ENCODE assay signal across 14 cellular contexts in genomic region chr3:123807820-123808219, GRCh38.
DNase-seq lines count a peak whose midpoint lies in the region; ATAC-seq, FAIRE-seq and TF ChIP-seq lines count a peak whose summit lies in the region.
"Had no signal": no experiment of that assay in that cellular context is flagged by ENCODE, and none has a peak within 500 bp of the region (broad histone marks: within the 10 kb centered on the region; RNA-seq: fewer than 3 reads in every experiment).

No MANE protein-coding gene starts in this region.

- RAD21 ChIA-PET in HCT116 (lab: Charles Lee; ENCODE audit: low non-redundant PET in 1 of 2, low total read pairs in 2 of 2, uncharacterized antibody in 2 of 2, unreplicated experiment in 2 of 2), result no interaction called here

- H3K9me3 Mint-ChIP-seq in activated T-cell treated with anti-CD3 and anti-CD28 coated beads, Interleukin-2, amount 50 U/mL, for 4 hours, result no peaks in the 10 kb centered on the region
- peaks cover 2% of the 10 kb centered on the region for H3K9me3 Mint-ChIP-seq in neural progenitor cell
- H3K9me3 Mint-ChIP-seq: T-helper 1 cell treated with Interleukin-12 subunit alpha and Interleukin-12 subunit beta and Interleukin-4 antibody, amounts not matched to agents 30 μg/mL and 1 μg/mL, for 36 hours had no signal

- no peaks in the 10 kb centered on the region for H3K36me3 Mint-ChIP-seq in activated T-cell treated with anti-CD3 and anti-CD28 coated beads, Interleukin-2, amount 50 U/mL, for 4 hours (ENCODE audit: insufficient read depth)
- H3K36me3 Mint-ChIP-seq in neural progenitor cell, result peaks cover 18% of the 10 kb centered on the region

- TF ChIP-seq RAD21 in HCT116 (IDR thresholded peaks at IDR 0.05; ENCODE audit: low read depth), result no peak

- H3K4me2 ChIP-seq in HCT116 (ENCODE audit: low read length) (peak overlapping the region; percentile 22; the same call in 1 of the 2 replicates), neural progenitor cell (no peak overlapping the region)

- H3K4me1 ChIP-seq in HCT116 (ENCODE audit: control insufficient read depth in 1 of 2, insufficient read depth in 2 of 2, low read length in 2 of 2) (peaks cover 10 to 13% of the 10 kb centered on the region in 2 experiments; a peak in 3 of 4 replicates), neural progenitor cell (no peaks in the 10 kb centered on the region)

- BruUV-seq in HCT116 (replicated peaks; lab: Mats Ljungman, UMichigan), result no TSS peak

- H3K27ac ChIP-seq in HCT116 (ENCODE audit: low read depth, low read length) (no peak overlapping the region), neural progenitor cell (no peak overlapping the region)
- H3K27ac ChIP-seq: C4-2B had no signal

- peaks cover 3% of the 10 kb centered on the region for H3K27me3 Mint-ChIP-seq in activated T-cell treated with anti-CD3 and anti-CD28 coated beads, Interleukin-2, amount 50 U/mL, for 4 hours (ENCODE audit: low read depth)
- peaks cover 4% of the 10 kb centered on the region for H3K27me3 Mint-ChIP-seq in neural progenitor cell (ENCODE audit: insufficient read depth, low read depth)

- no peak overlapping the region for H3K4me3 ChIP-seq in HCT116 (replicated peaks in 1 of 2; ENCODE audit: low read depth in 1 of 2, low read length in 2 of 2)
- H3K4me3 ChIP-seq in bronchial epithelial cell (ENCODE audit: low read depth, low read length), result no peak overlapping the region
- no peak overlapping the region for H3K4me3 ChIP-seq in neural progenitor cell

- no peaks in the 10 kb centered on the region for H3K9me2 ChIP-seq in HCT116 (ENCODE audit: insufficient read depth)

- no peak for DNase-seq in HCT116 (ENCODE audit: low read depth, low spot score)
- peak; percentile 2 for DNase-seq in NCI-H2227 (lab: John Stamatoyannopoulos, UW; ENCODE audit: unreplicated experiment)
- DNase-seq in bronchial epithelial cell (ENCODE audit: low read depth), result peak; percentile 86
- DNase-seq in mucosa of gallbladder (ENCODE audit: low spot score), result peak; percentile 59
- DNase-seq in activated T-cell treated with anti-CD3 and anti-CD28 coated beads, Interleukin-2, amount 50 U/mL, for 4 hours, result no peak
- DNase-seq in neural progenitor cell (ENCODE audit: low spot score), result no peak
- no peak for DNase-seq in COLO829 (ENCODE audit: low spot score)
- no peak for DNase-seq in RCC 7860 (ENCODE audit: low spot score)
- DNase-seq: activated effector memory CD4-positive, alpha-beta T cell treated with Interleukin-2 at 50 U/mL for 16 hours; GF-D8; hypothalamus; NCI-H1694 treated with DMSO at 0.1 percent for 48 hours had no signal

- H3K36me3 ChIP-seq in HCT116 (ENCODE audit: control insufficient read depth in 1 of 2, insufficient read depth in 2 of 2, low read length in 2 of 2) (no peaks in the 10 kb centered on the region), bronchial epithelial cell (ENCODE audit: control insufficient read depth, insufficient read depth, low read length) (no peaks in the 10 kb centered on the region), neural progenitor cell (no peaks in the 10 kb centered on the region)

- FAIRE-seq in bronchial epithelial cell (lab: Jason Lieb, UNC), result peak; percentile 58
- FAIRE-seq in RCC 7860 (lab: Jason Lieb, UNC), result no peak

- CTCF ChIA-PET in HCT116 (lab: Charles Lee), result no interaction called here

- intact Hi-C loops in HCT116 (cut with micrococcal nuclease), result no loop called here

- H3K4me1 Mint-ChIP-seq in activated T-cell treated with anti-CD3 and anti-CD28 coated beads, Interleukin-2, amount 50 U/mL, for 4 hours (ENCODE audit: low read depth), result no peaks in the 10 kb centered on the region
- H3K4me1 Mint-ChIP-seq in neural progenitor cell, result peaks cover 26% of the 10 kb centered on the region

- no peak for TF ChIP-seq POLR2A in HCT116 (IDR thresholded peaks at IDR 0.05; ENCODE audit: borderline replicate concordance, extremely low read depth, insufficient read depth, insufficient read length)

- POLR2A ChIA-PET in HCT116 (lab: Charles Lee), result no interaction called here

- H3K4me3 Mint-ChIP-seq in activated T-cell treated with anti-CD3 and anti-CD28 coated beads, Interleukin-2, amount 50 U/mL, for 4 hours, result no peak overlapping the region
- no peak overlapping the region for H3K4me3 Mint-ChIP-seq in neural progenitor cell
- H3K4me3 Mint-ChIP-seq: T-helper 1 cell treated with Interleukin-12 subunit alpha and Interleukin-12 subunit beta and Interleukin-4 antibody, amounts not matched to agents 30 μg/mL and 1 μg/mL, for 36 hours had no signal

- no peaks in the 10 kb centered on the region for H4K20me1 ChIP-seq in HCT116 (ENCODE audit: insufficient read depth)
- no peaks in the 10 kb centered on the region for H4K20me1 ChIP-seq in neural progenitor cell (ENCODE audit: low read depth)

- H3F3A ChIP-seq in neural progenitor cell (ENCODE audit: low read depth), result no peaks in the 10 kb centered on the region

- H3K27ac Mint-ChIP-seq in neural progenitor cell, result no peak overlapping the region
- H3K27ac Mint-ChIP-seq: T-helper 1 cell treated with Interleukin-12 subunit alpha and Interleukin-12 subunit beta and Interleukin-4 antibody, amounts not matched to agents 30 μg/mL and 1 μg/mL, for 36 hours had no signal

- no peak overlapping the region for H2AFZ ChIP-seq in HCT116 (ENCODE audit: low read depth, low read length, poor library complexity, severe bottlenecking)
- no peak overlapping the region for H2AFZ ChIP-seq in neural progenitor cell (replicated peaks)

- H3K9me3 ChIP-seq in HCT116 (ENCODE audit: control insufficient read depth in 1 of 2, insufficient read depth in 1 of 2, low read depth in 1 of 2, low read length in 2 of 2) (no peaks in the 10 kb centered on the region), neural progenitor cell (ENCODE audit: low read depth) (no peaks in the 10 kb centered on the region)

- H3K9ac ChIP-seq in HCT116 (ENCODE audit: low read length) (no peak overlapping the region), neural progenitor cell (no peak overlapping the region)

- no peak for TF ChIP-seq CTCF in HCT116 (IDR thresholded peaks at IDR 0.05 in 2 of 3, conservative IDR thresholded peaks at IDR 0.05 in 1 of 3; ENCODE audit: borderline replicate concordance in 1 of 3, insufficient read depth in 1 of 3, low read depth in 2 of 3, low read length in 2 of 3)
- TF ChIP-seq CTCF in bronchial epithelial cell (IDR thresholded peaks at IDR 0.05; ENCODE audit: insufficient read depth, low read length, severe bottlenecking), result no peak
- no peak for TF ChIP-seq CTCF in neural progenitor cell (IDR thresholded peaks at IDR 0.05)

- H3K27me3 ChIP-seq in HCT116 (ENCODE audit: insufficient read depth, low read length) (no peaks in the 10 kb centered on the region), bronchial epithelial cell (ENCODE audit: control insufficient read depth, insufficient read depth, low read length) (no peaks in the 10 kb centered on the region), neural progenitor cell (no peaks in the 10 kb centered on the region)

- ATAC-seq in HCT116, result peak; percentile 52
- ATAC-seq in activated T-cell treated with anti-CD3 and anti-CD28 coated beads, Interleukin-2, amount 50 U/mL, for 4 hours, result no peak

- H3K79me2 ChIP-seq in HCT116 (ENCODE audit: insufficient read depth, low read length) (no peaks in the 10 kb centered on the region), neural progenitor cell (ENCODE audit: low read depth) (no peaks in the 10 kb centered on the region)

TF ChIP-seq in HCT116, 20 proteins besides CTCF, POLR2A, EP300 and RAD21 (continues in another document):
- TF ChIP-seq EZH2 (IDR thresholded peaks at IDR 0.05), result no peak
- TF ChIP-seq, protein P1, sequence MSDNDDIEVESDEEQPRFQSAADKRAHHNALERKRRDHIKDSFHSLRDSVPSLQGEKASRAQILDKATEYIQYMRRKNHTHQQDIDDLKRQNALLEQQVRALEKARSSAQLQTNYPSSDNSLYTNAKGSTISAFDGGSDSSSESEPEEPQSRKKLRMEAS (IDR thresholded peaks at IDR 0.05), result no peak
- TF ChIP-seq SP1 (IDR thresholded peaks at IDR 0.05; ENCODE audit: low read depth), result no peak
- TF ChIP-seq TCF7L2 (IDR thresholded peaks at IDR 0.05; ENCODE audit: borderline replicate concordance, extremely low read depth, insufficient read depth, insufficient read length), result no peak
- TF ChIP-seq ATF3 (IDR thresholded peaks at IDR 0.05), result no peak
- no peak for TF ChIP-seq SIN3A (IDR thresholded peaks at IDR 0.05; ENCODE audit: low read depth)
- no peak for TF ChIP-seq ZFX (IDR thresholded peaks at IDR 0.05)
- TF ChIP-seq REST (IDR thresholded peaks at IDR 0.05; ENCODE audit: low read depth), result no peak
- TF ChIP-seq JUND (IDR thresholded peaks at IDR 0.05), result no peak
- no peak for TF ChIP-seq EZH2phosphoT487 (IDR thresholded peaks at IDR 0.05; ENCODE audit: borderline replicate concordance)
- no peak for TF ChIP-seq EGR1 (IDR thresholded peaks at IDR 0.05; ENCODE audit: low read depth)
- TF ChIP-seq YY1 (IDR thresholded peaks at IDR 0.05; ENCODE audit: extremely low read depth, insufficient replicate concordance, low read depth, low read length), result no peak
- TF ChIP-seq ZNF274 (IDR thresholded peaks at IDR 0.05; ENCODE audit: low read depth, low read length), result no peak

Comparison
In these comparisons a context has a peak if more than half of its experiments do, and no peak if none do; other contexts are left out.
1. DNase-seq: peak in NCI-H2227 (single experiment), bronchial epithelial cell (single experiment) and mucosa of gallbladder (single experiment); none in HCT116 (single experiment), activated T-cell treated with anti-CD3 and anti-CD28 coated beads, Interleukin-2, amount 50 U/mL, for 4 hours (single experiment), neural progenitor cell (single experiment), COLO829 (single experiment) and RCC 7860 (single experiment).